In the genomic region with DNA sequence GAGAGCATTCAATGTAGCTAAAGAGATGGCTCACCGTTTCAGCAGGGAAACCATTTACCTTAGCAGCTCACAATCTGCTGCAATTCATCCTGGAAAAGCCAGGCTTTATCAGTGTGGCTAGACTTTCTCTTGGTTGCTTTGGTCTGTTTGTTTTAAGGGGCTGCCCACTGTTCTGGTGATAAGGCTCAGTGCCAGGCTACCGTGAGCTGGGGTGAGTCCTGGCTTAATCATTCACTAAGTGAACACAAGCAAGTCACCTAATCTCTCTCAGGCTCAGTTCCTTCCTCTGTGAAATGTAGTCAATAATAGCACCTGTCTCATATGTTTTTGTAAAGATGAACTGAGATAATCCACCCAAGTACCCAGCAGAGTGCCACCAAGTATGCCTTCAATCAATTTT, we compare ENCODE assay signal across 24 cellular contexts.
DNase-seq lines count a peak whose midpoint lies in the region; ATAC-seq and TF ChIP-seq lines count a peak whose summit lies in the region.
"Had no signal": no experiment of that assay in that cellular context is flagged by ENCODE, and none has a peak within 500 bp of the region (broad histone marks: within the 10 kb centered on the region; RNA-seq: fewer than 3 reads in every experiment).

No MANE protein-coding gene starts in this region.

- peaks cover 22% of the 10 kb centered on the region for H3K4me1 Mint-ChIP-seq in progenitor cell of endocrine pancreas (ENCODE audit: low read depth)
- no peaks in the 10 kb centered on the region for H3K4me1 Mint-ChIP-seq in activated T-helper 17 cell treated with anti-CD3 and anti-CD28 coated beads, Interleukin-2, amount 50 U/mL, for 72 hours
- H3K4me1 Mint-ChIP-seq: CD4-positive, CD25-positive, alpha-beta regulatory T cell had no signal

- intact Hi-C loops in body of pancreas (cut with DNase I) (no loop called here), right lobe of liver (cut with DNase I) (no loop called here)

- no peaks in the 10 kb centered on the region for H3K36me3 Mint-ChIP-seq in progenitor cell of endocrine pancreas (ENCODE audit: insufficient read depth)
- H3K36me3 Mint-ChIP-seq in activated T-helper 17 cell treated with anti-CD3 and anti-CD28 coated beads, Interleukin-2, amount 50 U/mL, for 72 hours (ENCODE audit: low read depth) = no peaks in the 10 kb centered on the region

- DNase-seq in body of pancreas (peak; percentile 25 to 84 (median 78)), right lobe of liver (peak in 1 of 3 donors; percentile 79), progenitor cell of endocrine pancreas (ENCODE audit: low spot score, unreplicated experiment) (no peak), NCI-H2029 treated with DMSO at 0.1 percent for 48 hours (lab: John Stamatoyannopoulos, UW) (no peak), omental fat pad (ENCODE audit: low spot score) (no peak), NCI-H2029 (lab: John Stamatoyannopoulos, UW) (no peak)
- DNase-seq: CD4-positive, CD25-positive, alpha-beta regulatory T cell; COR-L47; DMS 273 treated with DMSO at 0.1 percent for 48 hours; DMS79 treated with DMSO at 0.1 percent for 48 hours; Kasumi-1; NCI-H1417; NCI-H187 treated with DMSO at 0.1 percent for 48 hours; NCI-H2171; NCI-H345; NCI-H524; NCI-H774; NK-92 treated with Interleukin-12 subunit alpha and Interleukin-12 subunit beta, amount 100 ng/mL, for 24 hours; SHP77 treated with DMSO at 0.1 percent for 48 hours had no signal

- no peak overlapping the region for H3K4me3 ChIP-seq in body of pancreas
- no peak overlapping the region for H3K4me3 ChIP-seq in right lobe of liver
- H3K4me3 ChIP-seq: SK-N-MC had no signal

- WGBS in body of pancreas, 2 donors = 0 to 11% methylated on average over 2 of the region's 2 CpGs
- 6% methylated on average over 2 of the region's 2 CpGs for WGBS in right lobe of liver (ENCODE audit: insufficient coverage, low coverage, low lambda C conversion rate, missing lambda C conversion rate)

- TF ChIP-seq POLR2A in body of pancreas (IDR thresholded peaks at IDR 0.05) = no peak
- no peak for TF ChIP-seq POLR2A in right lobe of liver (IDR thresholded peaks at IDR 0.05)

- H3K9me3 Mint-ChIP-seq in progenitor cell of endocrine pancreas (ENCODE audit: low read depth) = no peaks in the 10 kb centered on the region
- peaks cover 7% of the 10 kb centered on the region for H3K9me3 Mint-ChIP-seq in activated T-helper 17 cell treated with anti-CD3 and anti-CD28 coated beads, Interleukin-2, amount 50 U/mL, for 72 hours

- H3K36me3 ChIP-seq in body of pancreas (replicated peaks in 1 of 2; ENCODE audit: insufficient read depth in 1 of 2, low read depth in 2 of 2) (no peaks in the 10 kb centered on the region), right lobe of liver (no peaks in the 10 kb centered on the region)

- H3K27ac Mint-ChIP-seq in progenitor cell of endocrine pancreas = peak overlapping the region; percentile 89
- H3K27ac Mint-ChIP-seq in activated T-helper 17 cell treated with anti-CD3 and anti-CD28 coated beads, Interleukin-2, amount 50 U/mL, for 72 hours = no peak overlapping the region
- H3K27ac Mint-ChIP-seq: CD4-positive, CD25-positive, alpha-beta regulatory T cell had no signal

- H3K27me3 Mint-ChIP-seq in progenitor cell of endocrine pancreas = peaks cover 26% of the 10 kb centered on the region
- H3K27me3 Mint-ChIP-seq in activated T-helper 17 cell treated with anti-CD3 and anti-CD28 coated beads, Interleukin-2, amount 50 U/mL, for 72 hours = peaks cover 3% of the 10 kb centered on the region
- H3K27me3 Mint-ChIP-seq: CD4-positive, CD25-positive, alpha-beta regulatory T cell had no signal

- H3K27me3 ChIP-seq in body of pancreas (no peaks in the 10 kb centered on the region), right lobe of liver (no peaks in the 10 kb centered on the region)

- H3K9me3 ChIP-seq in body of pancreas = no peaks in the 10 kb centered on the region
- no peaks in the 10 kb centered on the region for H3K9me3 ChIP-seq in right lobe of liver

- ATAC-seq in GM18861 (IDR thresholded peaks at IDR 0.05; ENCODE audit: unreplicated experiment) = peak; percentile 54
- peak; percentile 64 for ATAC-seq in body of pancreas
- peak; percentile 76 to 85 (median 80) for ATAC-seq in right lobe of liver
- no peak for ATAC-seq in omental fat pad (ENCODE audit: low FRiP score)
- ATAC-seq in activated T-helper 17 cell treated with anti-CD3 and anti-CD28 coated beads, Interleukin-2, amount 50 U/mL, for 72 hours (replicated peaks) = no peak
- ATAC-seq: HCT116 had no signal

- H3K4me3 Mint-ChIP-seq in progenitor cell of endocrine pancreas (ENCODE audit: low read depth) = no peak overlapping the region
- H3K4me3 Mint-ChIP-seq in activated T-helper 17 cell treated with anti-CD3 and anti-CD28 coated beads, Interleukin-2, amount 50 U/mL, for 72 hours = no peak overlapping the region
- H3K4me3 Mint-ChIP-seq: CD4-positive, CD25-positive, alpha-beta regulatory T cell had no signal

- peaks cover 22% of the 10 kb centered on the region for H3K4me1 ChIP-seq in body of pancreas
- H3K4me1 ChIP-seq in right lobe of liver = peaks cover 0 to 37% (median 17%) of the 10 kb centered on the region in 4 donors

- H3K27ac ChIP-seq in body of pancreas (peak overlapping the region in 2 of 4 donors; percentile 31 to 72), right lobe of liver (peak overlapping the region in 2 of 3 donors; percentile 30 to 77)
- H3K27ac ChIP-seq: RWPE1, SK-N-MC had no signal

- TF ChIP-seq CTCF in body of pancreas (IDR thresholded peaks at IDR 0.05) = peak in 3 of 7 experiments; percentile 27 to 49 (median 35)
- no peak for TF ChIP-seq CTCF in right lobe of liver (IDR thresholded peaks at IDR 0.05)
- TF ChIP-seq CTCF in progenitor cell of endocrine pancreas (IDR thresholded peaks at IDR 0.05; ENCODE audit: unreplicated experiment) = no peak
- TF ChIP-seq CTCF in omental fat pad (IDR thresholded peaks at IDR 0.05) = no peak

Comparison
In these comparisons a context has a peak if more than half of its experiments do, and no peak if none do; other contexts are left out.
1. ATAC-seq: peak in GM18861 (single experiment), body of pancreas (single experiment) and right lobe of liver (4 of 4); none in omental fat pad (single experiment) and activated T-helper 17 cell treated with anti-CD3 and anti-CD28 coated beads, Interleukin-2, amount 50 U/mL, for 72 hours (single experiment).
2. DNase-seq: peak in body of pancreas (4 of 4); none in progenitor cell of endocrine pancreas (single experiment), NCI-H2029 treated with DMSO at 0.1 percent for 48 hours (single experiment), omental fat pad (single experiment) and NCI-H2029 (single experiment).